ENCODE assay signal across 16 cellular contexts in the genomic region with DNA sequence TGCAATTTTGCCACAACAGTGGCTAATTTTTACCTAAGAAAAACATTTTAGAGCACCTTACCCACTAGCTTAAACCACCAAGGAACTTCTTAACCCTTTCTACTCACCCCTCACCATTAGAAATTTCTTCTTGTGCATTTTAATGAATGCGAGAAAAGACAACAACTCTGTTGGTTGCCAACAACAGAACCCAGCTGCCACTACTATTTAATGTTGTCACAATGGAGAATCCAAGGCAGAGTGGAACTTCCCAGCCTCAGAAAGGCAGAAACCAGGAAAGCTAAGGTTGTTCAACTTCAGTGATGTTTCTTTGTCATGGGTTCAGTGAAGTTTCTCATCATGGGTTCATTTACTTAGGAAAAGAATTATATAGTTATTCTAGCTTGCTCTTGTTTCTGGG.
DNase-seq lines count a peak whose midpoint lies in the region; FAIRE-seq and TF ChIP-seq lines count a peak whose summit lies in the region.
"Had no signal": no experiment of that assay in that cellular context is flagged by ENCODE, and none has a peak within 500 bp of the region (broad histone marks: within the 10 kb centered on the region; RNA-seq: fewer than 3 reads in every experiment).

No MANE protein-coding gene starts in this region.

- H3K36me3 ChIP-seq in H1 (ENCODE audit: control insufficient read depth in 2 of 4, insufficient read depth in 4 of 4, low read length in 3 of 4) (no peaks in the 10 kb centered on the region), mesendoderm (ENCODE audit: control insufficient read depth, insufficient read depth, low read length) (no peaks in the 10 kb centered on the region)
- H3K36me3 ChIP-seq: BLaER1 treated with 17β-estradiol and CSF1 and Interleukin-3, amounts not matched to agents 10 nM and 100 nM had no signal

- DNase-seq in NCI-H82 (lab: John Stamatoyannopoulos, UW) (peak; percentile 24), NCI-H82 treated with DMSO at 0.1 percent for 48 hours (lab: John Stamatoyannopoulos, UW; ENCODE audit: unreplicated experiment) (no peak), H1 (ENCODE audit: low read depth in 1 of 2, low spot score in 2 of 2) (no peak), mesendoderm (peak; percentile 19), hippocampal formation (lab: John Stamatoyannopoulos, UW) (no peak), ecto neural progenitor cell (ENCODE audit: low spot score) (no peak), posterior cingulate gyrus (no peak)
- DNase-seq: 8988T; Calu3; CD4-positive, CD25-positive, alpha-beta regulatory T cell; DMS 273 treated with DMSO at 0.1 percent for 48 hours; GM23248; KG1 had no signal

- H3K18ac ChIP-seq in H1 (ENCODE audit: extremely low read depth, low read length) = no peak overlapping the region
- H3K18ac ChIP-seq in mesendoderm (ENCODE audit: low read length) = no peak overlapping the region

- no peak overlapping the region for H2BK15ac ChIP-seq in H1 (ENCODE audit: low read length)
- H2BK15ac ChIP-seq in mesendoderm (replicated peaks; ENCODE audit: low read depth) = no peak overlapping the region

- H4K91ac ChIP-seq in H1 (replicated peaks; ENCODE audit: insufficient read length, low read length) = no peak overlapping the region

- no peak overlapping the region for H2BK20ac ChIP-seq in H1 (ENCODE audit: low read length)

- H3K56ac ChIP-seq in H1 (replicated peaks; ENCODE audit: insufficient read length, low read depth, low read length) = no peak overlapping the region
- no peak overlapping the region for H3K56ac ChIP-seq in mesendoderm (ENCODE audit: low read length)

- H4K20me1 ChIP-seq in H1 (replicated peaks in 1 of 2; ENCODE audit: control insufficient read depth in 1 of 2, insufficient read depth in 2 of 2, low read length in 2 of 2) = no peaks in the 10 kb centered on the region
- H4K20me1 ChIP-seq: BLaER1 treated with 17β-estradiol and CSF1 and Interleukin-3, amounts not matched to agents 10 nM and 100 nM had no signal

- H4K5ac ChIP-seq in H1 (ENCODE audit: insufficient read length, low read depth, low read length) (no peak overlapping the region), mesendoderm (ENCODE audit: low read length) (no peak overlapping the region)

- H3K27ac ChIP-seq in H1 (ENCODE audit: low read depth, low read length) (0 out of 2 replicates have a peak overlapping the region, but pooled peaks have one; percentile 48), mesendoderm (ENCODE audit: low read depth, low read length) (no peak overlapping the region)
- H3K27ac ChIP-seq: BLaER1 treated with 17β-estradiol and CSF1 and Interleukin-3, amounts not matched to agents 10 nM and 100 nM; GM23248 had no signal

- H3K79me2 ChIP-seq in H1 (ENCODE audit: control insufficient read depth in 1 of 2, insufficient read depth in 2 of 2, low read length in 2 of 2) (no peaks in the 10 kb centered on the region), mesendoderm (ENCODE audit: control insufficient read depth, insufficient read depth, low read length) (no peaks in the 10 kb centered on the region)

- H3K9ac ChIP-seq in H1 (replicated peaks in 1 of 4; ENCODE audit: extremely low read depth in 1 of 4, low read depth in 3 of 4, low read length in 3 of 4) (no peak overlapping the region), mesendoderm (ENCODE audit: low read length) (no peak overlapping the region)
- H3K9ac ChIP-seq: BLaER1 treated with 17β-estradiol and CSF1 and Interleukin-3, amounts not matched to agents 10 nM and 100 nM; GM23248 had no signal

- no peak overlapping the region for H2BK12ac ChIP-seq in H1 (ENCODE audit: low read depth, low read length)

- H3K14ac ChIP-seq in H1 (ENCODE audit: insufficient read length) = no peak overlapping the region

- H2BK5ac ChIP-seq in H1 (ENCODE audit: low read depth, low read length) (no peak overlapping the region), mesendoderm (ENCODE audit: low read length) (no peak overlapping the region)

- no peaks in the 10 kb centered on the region for H3K9me3 ChIP-seq in H1 (ENCODE audit: insufficient read depth in 2 of 2, low read depth in 1 of 2, low read length in 1 of 2)
- H3K9me3 ChIP-seq: BLaER1 treated with 17β-estradiol and CSF1 and Interleukin-3, amounts not matched to agents 10 nM and 100 nM had no signal

- H3K23ac ChIP-seq in H1 (ENCODE audit: insufficient read length) = no peak overlapping the region
- H3K23ac ChIP-seq in mesendoderm (ENCODE audit: low read length) = no peak overlapping the region

- FAIRE-seq in H1 (lab: Jason Lieb, UNC) = peak; percentile 85
- FAIRE-seq: GM12878, GM18507 had no signal

- TF ChIP-seq CTCF in H1 (IDR thresholded peaks at IDR 0.05; ENCODE audit: control extremely low read depth in 1 of 3, insufficient read depth in 1 of 3, low read depth in 1 of 3, low read length in 3 of 3) = no peak

- peak overlapping the region in 1 of 4 experiments; percentile 14; a peak in 1 of 8 replicates for H3K4me3 ChIP-seq in H1 (ENCODE audit: extremely low read depth in 1 of 4, insufficient read depth in 2 of 4, low read depth in 3 of 4, low read length in 4 of 4)
- no peak overlapping the region for H3K4me3 ChIP-seq in mesendoderm (ENCODE audit: low read length)
- H3K4me3 ChIP-seq: BLaER1 treated with 17β-estradiol and CSF1 and Interleukin-3, amounts not matched to agents 10 nM and 100 nM; GM12878; GM23248 had no signal

- H3K23me2 ChIP-seq in H1 (ENCODE audit: low read depth, low read length) = no peaks in the 10 kb centered on the region

- intact Hi-C loops in posterior cingulate gyrus (cut with DNase I) = no loop called here

- 76% methylated on average over 1 of the region's 1 CpG; no CpG with 5 or more reads in 1 of the 2 experiments for WGBS in H1 (ENCODE audit: extremely low coverage in 1 of 2, insufficient coverage in 1 of 2, insufficient read length in 1 of 2, insufficient replicate concordance in 2 of 2, low coverage in 1 of 2, low lambda C conversion rate in 2 of 2, missing lambda C conversion rate in 1 of 2), 2 experiments
- WGBS in mesendoderm (ENCODE audit: extremely low coverage, insufficient coverage, low lambda C conversion rate) = no CpG with 5 or more reads among the region's 1 CpG

- no peak for TF ChIP-seq POLR2A in H1 (IDR thresholded peaks at IDR 0.05; ENCODE audit: control extremely low read depth in 1 of 2, low read depth in 2 of 2, low read length in 2 of 2)

- H3K79me1 ChIP-seq in H1 (ENCODE audit: low read depth, low read length) = no peaks in the 10 kb centered on the region
- H3K79me1 ChIP-seq in mesendoderm (ENCODE audit: low read length) = no peaks in the 10 kb centered on the region

- peak overlapping the region in 1 of 2 experiments; percentile 14; a peak in 1 of 4 replicates for H3K4me2 ChIP-seq in H1 (ENCODE audit: insufficient read depth in 1 of 2, low read depth in 2 of 2, low read length in 2 of 2)
- no peak overlapping the region for H3K4me2 ChIP-seq in mesendoderm (ENCODE audit: low read length)
- H3K4me2 ChIP-seq: BLaER1 treated with 17β-estradiol and CSF1 and Interleukin-3, amounts not matched to agents 10 nM and 100 nM had no signal

- H2AK5ac ChIP-seq in H1 (ENCODE audit: low read depth, low read length) = no peak overlapping the region
- H2AK5ac ChIP-seq in mesendoderm (ENCODE audit: low read length) = no peak overlapping the region

- CTCF ChIA-PET in H1 (lab: Charles Lee; ENCODE audit: partially characterized antibody) = interaction anchor here (1.4 kb wide), 1 partner anchor 11 kb away, joined by 3 read pairs; no protein-coding TSS in a partner anchor

- H2BK120ac ChIP-seq in H1 (replicated peaks; ENCODE audit: low read depth, low read length) (no peak overlapping the region), mesendoderm (ENCODE audit: low read depth, low read length) (no peak overlapping the region)

- H3K4ac ChIP-seq in H1 (replicated peaks; ENCODE audit: insufficient read length, low read depth, low read length) (no peak overlapping the region), mesendoderm (ENCODE audit: low read depth, low read length) (no peak overlapping the region)

- H3K4me1 ChIP-seq in H1 (replicated peaks in 1 of 4; ENCODE audit: control insufficient read depth in 3 of 4, insufficient read depth in 4 of 4, low read length in 3 of 4) = peaks cover 0 to 5% (median 0%) of the 10 kb centered on the region in 4 experiments; a peak in 2 of 7 replicates
- H3K4me1 ChIP-seq in mesendoderm (ENCODE audit: control insufficient read depth, low read depth, low read length) = no peaks in the 10 kb centered on the region
- H3K4me1 ChIP-seq: BLaER1 treated with 17β-estradiol and CSF1 and Interleukin-3, amounts not matched to agents 10 nM and 100 nM had no signal

- 0 out of 3 replicates have a peak, but pooled peaks of 1 of the 2 experiments have one; percentile 42 for TF ChIP-seq EP300 in H1 (IDR thresholded peaks at IDR 0.05; ENCODE audit: borderline replicate concordance in 1 of 2, low read depth in 2 of 2, low read length in 2 of 2)

- no peak for TF ChIP-seq RAD21 in H1 (IDR thresholded peaks at IDR 0.05 in 1 of 2, conservative IDR thresholded peaks at IDR 0.05 in 1 of 2; ENCODE audit: low read depth in 2 of 2, low read length in 2 of 2)

- POLR2A ChIA-PET in H1 (lab: Charles Lee; ENCODE audit: partially characterized antibody) = no interaction called here

- H3K27me3 ChIP-seq in H1 (replicated peaks in 1 of 4; ENCODE audit: control insufficient read depth in 3 of 4, extremely low read depth in 1 of 4, insufficient read depth in 3 of 4, low read length in 3 of 4) (no peaks in the 10 kb centered on the region), mesendoderm (ENCODE audit: insufficient read depth, low read length, poor library complexity) (no peaks in the 10 kb centered on the region)
- H3K27me3 ChIP-seq: BLaER1 treated with 17β-estradiol and CSF1 and Interleukin-3, amounts not matched to agents 10 nM and 100 nM had no signal

- H4K8ac ChIP-seq in H1 (ENCODE audit: extremely low read depth, insufficient read depth, low read length) (no peak overlapping the region), mesendoderm (ENCODE audit: low read depth, low read length) (no peak overlapping the region)

- H2AFZ ChIP-seq in H1 (ENCODE audit: low read length) = peak overlapping the region; percentile 10; the same call in 1 of the 2 replicates
- H2AFZ ChIP-seq: GM23248 had no signal

TF ChIP-seq in H1, 55 proteins besides CTCF, POLR2A, EP300 and RAD21 (continues in another document):
- TF ChIP-seq RFX5 (IDR thresholded peaks at IDR 0.05; ENCODE audit: borderline replicate concordance, low read depth, low read length) = no peak

Comparison
In these comparisons a context has a peak if more than half of its experiments do, and no peak if none do; other contexts are left out.
1. DNase-seq: peak in NCI-H82 (single experiment) and mesendoderm (single experiment); none in NCI-H82 treated with DMSO at 0.1 percent for 48 hours (single experiment), H1 (0 of 2), hippocampal formation (0 of 2), ecto neural progenitor cell (single experiment) and posterior cingulate gyrus (0 of 10).